Comparison of ENCODE assay signal across 9 cellular contexts in genomic region chr15:60932051-60932915, GRCh38.
DNase-seq lines count a peak whose midpoint lies in the region; ATAC-seq and TF ChIP-seq lines count a peak whose summit lies in the region.
"Had no signal": no experiment of that assay in that cellular context is flagged by ENCODE, and none has a peak within 500 bp of the region (broad histone marks: within the 10 kb centered on the region; RNA-seq: fewer than 3 reads in every experiment).

No MANE protein-coding gene starts in this region.

- no peak for TF ChIP-seq CTCF in fibroblast of pulmonary artery (IDR thresholded peaks at IDR 0.05; ENCODE audit: low read length, missing control alignments)

- no peak overlapping the region for H3K4me3 ChIP-seq in fibroblast of pulmonary artery (replicated peaks; ENCODE audit: low read depth, low read length)
- H3K4me3 ChIP-seq: upper lobe of left lung had no signal

- CTCF ChIA-PET in HEK293T (lab: Yijun Ruan, JAX) = no interaction called here

- peak; percentile 3 for DNase-seq in DMS53 (lab: John Stamatoyannopoulos, UW)
- DNase-seq in DMS53 treated with DMSO at 0.1 percent for 48 hours (lab: John Stamatoyannopoulos, UW; ENCODE audit: unreplicated experiment) = no peak
- DNase-seq in activated CD8-positive, alpha-beta memory T cell treated with anti-CD3 and anti-CD28 coated beads for 48 hours (ENCODE audit: low read depth in 2 of 3, low spot score in 2 of 3) = peak in 2 of 3 experiments; percentile 5 to 21
- peak; percentile 61 for DNase-seq in fibroblast of pulmonary artery (ENCODE audit: low read depth)
- peak; percentile 36 to 47 for DNase-seq in stimulated activated CD4-positive, alpha-beta T cell treated with anti-CD3 and anti-CD28 coated beads, Interleukin-2, amount 100 ng/mL, for 48 hours
- no peak for DNase-seq in HEK293T (ENCODE audit: extremely low spot score)
- DNase-seq in NCI-H2081 (lab: John Stamatoyannopoulos, UW) = no peak

- POLR2A ChIA-PET in HEK293T (lab: Yijun Ruan, JAX) = no interaction called here

- no peak for ATAC-seq in GM21360 (IDR thresholded peaks at IDR 0.05; ENCODE audit: unreplicated experiment)

TF ChIP-seq in HEK293T, 16 proteins besides CTCF, POLR2A, EP300 and RAD21:
- TF ChIP-seq NFRKB (IDR thresholded peaks at IDR 0.05) (no peak), FOXK2 (IDR thresholded peaks at IDR 0.05) (no peak), CTBP1 (IDR thresholded peaks at IDR 0.05; ENCODE audit: borderline replicate concordance) (no peak), ZNF384 (IDR thresholded peaks at IDR 0.05) (no peak), LEF1 (IDR thresholded peaks at IDR 0.05; ENCODE audit: borderline replicate concordance) (no peak), PKNOX1 (IDR thresholded peaks at IDR 0.05) (no peak), FOXA1 (IDR thresholded peaks at IDR 0.05) (no peak), SUZ12 (IDR thresholded peaks at IDR 0.05) (no peak), TARDBP (IDR thresholded peaks at IDR 0.05) (no peak), L3MBTL2 (conservative IDR thresholded peaks at IDR 0.05) (no peak), HDGF (IDR thresholded peaks at IDR 0.05; ENCODE audit: borderline replicate concordance) (no peak), FOXM1 (IDR thresholded peaks at IDR 0.05; ENCODE audit: borderline replicate concordance) (no peak), ARNT (IDR thresholded peaks at IDR 0.05) (no peak), SP1 (IDR thresholded peaks at IDR 0.05) (no peak), ELF4 (IDR thresholded peaks at IDR 0.05) (no peak), BHLHE40 (IDR thresholded peaks at IDR 0.05; ENCODE audit: borderline replicate concordance) (no peak)

Comparison
In these comparisons a context has a peak if more than half of its experiments do, and no peak if none do; other contexts are left out.
1. DNase-seq: peak in DMS53 (single experiment), activated CD8-positive, alpha-beta memory T cell treated with anti-CD3 and anti-CD28 coated beads for 48 hours (2 of 3), fibroblast of pulmonary artery (single experiment) and stimulated activated CD4-positive, alpha-beta T cell treated with anti-CD3 and anti-CD28 coated beads, Interleukin-2, amount 100 ng/mL, for 48 hours (2 of 2); none in DMS53 treated with DMSO at 0.1 percent for 48 hours (single experiment), HEK293T (single experiment) and NCI-H2081 (0 of 2).